Comparison of ENCODE assay signal across 21 cellular contexts in the genomic region with DNA sequence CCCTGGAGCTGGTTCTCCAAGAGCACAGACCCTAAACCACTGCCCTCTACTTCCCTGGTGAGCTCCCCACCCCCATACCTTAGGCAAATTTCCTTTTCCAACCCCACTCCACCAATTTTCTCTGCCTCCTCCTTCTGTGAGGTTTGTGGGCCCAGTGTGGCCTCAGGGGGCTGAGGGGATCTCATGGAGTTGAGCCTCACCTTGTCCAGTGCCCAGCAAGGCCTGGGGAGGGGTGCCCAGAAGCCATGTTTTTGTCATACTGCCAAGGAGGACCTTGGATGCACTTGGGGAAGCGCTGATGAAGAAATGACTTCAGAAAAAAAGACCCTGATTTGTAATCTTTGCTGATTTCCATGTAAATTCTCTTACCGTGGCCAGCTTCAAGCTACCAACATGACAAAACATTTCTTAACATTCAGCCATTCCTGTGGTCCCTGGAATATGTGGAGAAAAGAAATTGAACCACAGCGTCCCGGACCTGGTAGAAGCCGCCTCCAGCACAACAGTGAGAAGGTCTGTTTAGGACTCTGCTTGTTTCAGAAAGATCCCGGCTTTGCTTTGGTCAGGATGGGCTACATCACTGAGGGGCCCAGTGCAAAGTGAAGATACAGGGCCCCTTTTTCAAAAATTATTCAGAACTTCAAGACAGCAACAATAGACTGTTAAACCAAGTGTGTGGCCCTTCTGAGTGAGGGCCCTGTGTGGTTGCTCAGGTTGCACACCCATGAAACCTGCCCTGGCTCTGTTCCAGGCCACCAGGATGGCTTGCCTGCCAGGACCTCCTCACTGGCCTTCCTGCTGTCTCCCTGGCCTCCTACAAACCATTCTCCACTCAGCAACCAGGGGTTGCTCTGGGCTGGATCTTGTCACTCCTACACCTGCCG. TPM values are rescaled to one million over a fixed set of nuclear protein-coding genes. Genes with fewer than 3 reads are reported as not detected.
DNase-seq lines count a peak whose midpoint lies in the region; ATAC-seq and TF ChIP-seq lines count a peak whose summit lies in the region.
"Had no signal": no experiment of that assay in that cellular context is flagged by ENCODE, and none has a peak within 500 bp of the region (broad histone marks: within the 10 kb centered on the region; RNA-seq: fewer than 3 reads in every experiment).

No MANE protein-coding gene starts in this region.

- peaks cover 7% of the 10 kb centered on the region for H3K36me3 Mint-ChIP-seq in T-helper 2 cell treated with Interferon-gamma antibody and Interleukin-4, amounts not matched to agents 5 μg/mL and 100 μg/mL, for 36 hours (ENCODE audit: low read depth)

- DNase-seq in T-helper 2 cell treated with Interferon-gamma antibody and Interleukin-4, amounts not matched to agents 5 μg/mL and 100 μg/mL, for 36 hours (ENCODE audit: low spot score) = no peak
- DNase-seq in T-helper 2 cell = no peak
- no peak for DNase-seq in Panc1 (ENCODE audit: low read depth, low spot score)
- DNase-seq in fibroblast of peridontal ligament (ENCODE audit: extremely low read depth) = peak; percentile 41
- DNase-seq in right cardiac atrium = no peak
- no peak for DNase-seq in mucosa of gallbladder (ENCODE audit: low spot score)
- DNase-seq in activated CD8-positive, alpha-beta memory T cell treated with anti-CD3 and anti-CD28 coated beads, Interleukin-2, amount 50 U/mL, for 4 hours = no peak
- DNase-seq: activated CD4-positive, CD25-positive, alpha-beta regulatory T cell; colonic mucosa; effector CD8-positive, alpha-beta T cell; KG1; NCI-H2081 had no signal

- no peak overlapping the region for H3K4me3 ChIP-seq in Panc1 (ENCODE audit: low read depth in 2 of 2, low read length in 2 of 2)
- H3K4me3 ChIP-seq in right cardiac atrium (ENCODE audit: low read length) = no peak overlapping the region
- H3K4me3 ChIP-seq: cardiac muscle cell, colonic mucosa, lung, Peyer's patch, suprapubic skin had no signal

- in situ Hi-C loops in Panc1 (cut with HindIII; ENCODE audit: low pct_unique_long_range_greater_than_20kb, low sequenced_read_pairs) = no loop called here

- POLR2A ChIA-PET in Panc1 (lab: Charles Lee) = interaction anchor here (1.1 kb wide), 1 partner anchor 249 kb away, joined by 4 read pairs; a partner anchor contains a TSS

- 87% methylated on average over 7 of the region's 7 CpGs for WGBS in right cardiac atrium

- H3K36me3 ChIP-seq in Panc1 (ENCODE audit: control insufficient read depth, insufficient read depth, low read length) = no peaks in the 10 kb centered on the region
- H3K36me3 ChIP-seq: cardiac muscle cell, colonic mucosa, heart left ventricle, Peyer's patch, sigmoid colon, SJCRH30, suprapubic skin had no signal

- ATAC-seq in Panc1 (no peak), right cardiac atrium (no peak), HG03045 (IDR thresholded peaks at IDR 0.05; ENCODE audit: unreplicated experiment) (no peak)

- intact Hi-C loops in Panc1 (cut with micrococcal nuclease; ENCODE audit: unreplicated experiment) = loop anchor here (5.0 kb wide), 1 partner anchor 219 kb away; no protein-coding TSS in a partner anchor
- intact Hi-C loops in right cardiac atrium (cut with DNase I) = loop anchor here in 3 of 4 donors (5.0 to 10.0 kb wide), 3 partner anchors 204 to 271 kb away; no protein-coding TSS in a partner anchor

- no peak for TF ChIP-seq CTCF in Panc1 (IDR thresholded peaks at IDR 0.05)

- H3K27ac ChIP-seq in Panc1 (ENCODE audit: low read length) (peak overlapping the region; percentile 3; the same call in 1 of the 2 replicates), right cardiac atrium (ENCODE audit: low read length) (no peak overlapping the region)
- H3K27ac ChIP-seq: cardiac muscle cell, colonic mucosa, heart left ventricle, Peyer's patch, sigmoid colon, SJCRH30, suprapubic skin had no signal

- H3K27me3 ChIP-seq in Panc1 (ENCODE audit: control insufficient read depth, insufficient read depth, low read length) = no peaks in the 10 kb centered on the region
- H3K27me3 ChIP-seq in right cardiac atrium (ENCODE audit: control insufficient read depth, insufficient read depth) = no peaks in the 10 kb centered on the region
- H3K27me3 ChIP-seq: cardiac muscle cell, colonic mucosa, heart left ventricle, Peyer's patch, sigmoid colon, suprapubic skin had no signal

- H3K9me3 ChIP-seq in Panc1 (ENCODE audit: control insufficient read depth, insufficient read depth, low read depth, low read length) (no peaks in the 10 kb centered on the region), right cardiac atrium (ENCODE audit: control insufficient read depth, low read length) (no peaks in the 10 kb centered on the region)
- H3K9me3 ChIP-seq: colonic mucosa, heart left ventricle, Peyer's patch, sigmoid colon, SJCRH30, suprapubic skin had no signal

- H3K4me1 ChIP-seq in Panc1 (ENCODE audit: control insufficient read depth, insufficient read depth, low read length) (peaks cover 22% of the 10 kb centered on the region), right cardiac atrium (ENCODE audit: control insufficient read depth, insufficient read depth, low read length) (no peaks in the 10 kb centered on the region)
- H3K4me1 ChIP-seq: colonic mucosa, SJCRH30 had no signal

- peaks cover 23% of the 10 kb centered on the region for H3K4me1 Mint-ChIP-seq in T-helper 2 cell treated with Interferon-gamma antibody and Interleukin-4, amounts not matched to agents 5 μg/mL and 100 μg/mL, for 36 hours (ENCODE audit: low read depth)

- no TSS peak for BruUV-seq in Panc1 (replicated peaks; lab: Mats Ljungman, UMichigan)

- CTCF ChIA-PET in Panc1 (lab: Charles Lee) = interaction anchor here (0.6 to 1.6 kb wide), 5 partner anchors 51 to 249 kb away, joined by 3 to 7 read pairs (median 3); no protein-coding TSS in a partner anchor

- no peak overlapping the region for H3K4me3 Mint-ChIP-seq in T-helper 2 cell treated with Interferon-gamma antibody and Interleukin-4, amounts not matched to agents 5 μg/mL and 100 μg/mL, for 36 hours
- H3K4me3 Mint-ChIP-seq: activated naive CD4-positive, alpha-beta T cell treated with anti-CD3 and anti-CD28 coated beads, Interleukin-2, amount 10 ng/mL, durations not matched to agents 7 days and 5 days had no signal

- no peaks in the 10 kb centered on the region for H3K9me3 Mint-ChIP-seq in T-helper 2 cell treated with Interferon-gamma antibody and Interleukin-4, amounts not matched to agents 5 μg/mL and 100 μg/mL, for 36 hours
- H3K9me3 Mint-ChIP-seq: activated naive CD4-positive, alpha-beta T cell treated with anti-CD3 and anti-CD28 coated beads, Interleukin-2, amount 10 ng/mL, durations not matched to agents 7 days and 5 days had no signal

- H3K27ac Mint-ChIP-seq in T-helper 2 cell treated with Interferon-gamma antibody and Interleukin-4, amounts not matched to agents 5 μg/mL and 100 μg/mL, for 36 hours = peak overlapping the region; percentile 24
- H3K27ac Mint-ChIP-seq: activated naive CD4-positive, alpha-beta T cell treated with anti-CD3 and anti-CD28 coated beads, Interleukin-2, amount 10 ng/mL, durations not matched to agents 7 days and 5 days had no signal

- peaks cover 4% of the 10 kb centered on the region for H3K27me3 Mint-ChIP-seq in T-helper 2 cell treated with Interferon-gamma antibody and Interleukin-4, amounts not matched to agents 5 μg/mL and 100 μg/mL, for 36 hours (ENCODE audit: low read depth)

RNA-seq across cellular contexts. Expression of a gene that starts 52.5 kb away (rescaled TPM):
- 87.5 TPM for total RNA-seq in Panc1 (2021; ENCODE audit: unreplicated experiment)
- 148 TPM for polyA plus RNA-seq in Panc1 (2012; ENCODE audit: insufficient read length)
- total RNA-seq in right cardiac atrium = 100 to 1,000 TPM in 1 of 4 donors, 10 to 100 TPM in 3; 88.3 to 117 (median 90.2) TPM
- polyA plus RNA-seq in right cardiac atrium = 126 TPM
- 117 TPM for total RNA-seq in mucosa of gallbladder
